ENCODE assay signal across 21 cellular contexts in genomic region chr6:42845327-42845694, GRCh38. TPM values are rescaled to one million over a fixed set of nuclear protein-coding genes. Genes with fewer than 3 reads are reported as not detected.
DNase-seq lines count a peak whose midpoint lies in the region; TF ChIP-seq lines count a peak whose summit lies in the region.
"Had no signal": no experiment of that assay in that cellular context is flagged by ENCODE, and none has a peak within 500 bp of the region (broad histone marks: within the 10 kb centered on the region; RNA-seq: fewer than 3 reads in every experiment).

No MANE protein-coding gene starts in this region.

- H3K4me3 ChIP-seq in liver (ENCODE audit: low read depth in 1 of 3, low read length in 3 of 3) = no peak overlapping the region
- H3K4me3 ChIP-seq: lower lobe of right lung, suprapubic skin had no signal

- no peaks in the 10 kb centered on the region for H3K27me3 Mint-ChIP-seq in activated T-cell treated with anti-CD3 and anti-CD28 coated beads, Interleukin-2, amount 50 U/mL, for 24 hours
- H3K27me3 Mint-ChIP-seq: activated naive CD4-positive, alpha-beta T cell treated with anti-CD3 and anti-CD28 coated beads, Interleukin-2, amount 10 ng/mL, durations not matched to agents 7 days and 5 days; CD4-positive, alpha-beta memory T cell; IgD-negative memory B cell had no signal

- no peak overlapping the region for H3K27ac Mint-ChIP-seq in activated T-cell treated with anti-CD3 and anti-CD28 coated beads, Interleukin-2, amount 50 U/mL, for 24 hours
- H3K27ac Mint-ChIP-seq: activated naive CD4-positive, alpha-beta T cell treated with anti-CD3 and anti-CD28 coated beads, Interleukin-2, amount 10 ng/mL, durations not matched to agents 7 days and 5 days had no signal

- H3K9ac ChIP-seq in liver (ENCODE audit: low read depth in 1 of 2, low read length in 2 of 2) = no peak overlapping the region

- H3K27me3 ChIP-seq in liver (ENCODE audit: control insufficient read depth in 4 of 4, insufficient read depth in 4 of 4, low read length in 3 of 4) = no peaks in the 10 kb centered on the region
- H3K27me3 ChIP-seq: suprapubic skin had no signal

- H3K4me1 Mint-ChIP-seq in activated T-cell treated with anti-CD3 and anti-CD28 coated beads, Interleukin-2, amount 50 U/mL, for 24 hours (ENCODE audit: low read depth) = peaks cover 20% of the 10 kb centered on the region
- H3K4me1 Mint-ChIP-seq: activated naive CD4-positive, alpha-beta T cell treated with anti-CD3 and anti-CD28 coated beads, Interleukin-2, amount 10 ng/mL, durations not matched to agents 7 days and 5 days; neural crest cell had no signal

- no peak for TF ChIP-seq CTCF in liver (IDR thresholded peaks at IDR 0.05; ENCODE audit: low read depth, low read length, missing input control)

- TF ChIP-seq RAD21 in liver (IDR thresholded peaks at IDR 0.05) = peak; percentile 31 to 61

- peaks cover 0 to 2% (median 0%) of the 10 kb centered on the region in 4 donors for H3K36me3 ChIP-seq in liver (ENCODE audit: control insufficient read depth in 4 of 4, insufficient read depth in 3 of 4, low read depth in 1 of 4, low read length in 3 of 4)

- H3K36me3 Mint-ChIP-seq in activated T-cell treated with anti-CD3 and anti-CD28 coated beads, Interleukin-2, amount 50 U/mL, for 24 hours (ENCODE audit: low read depth) = peaks cover 15% of the 10 kb centered on the region

- DNase-seq in NCI-H510A (lab: John Stamatoyannopoulos, UW) (peak; percentile 11), NCI-H510A treated with DMSO at 0.1 percent for 48 hours (lab: John Stamatoyannopoulos, UW) (no peak), NCI-H345 treated with DMSO at 0.1 percent for 48 hours (lab: John Stamatoyannopoulos, UW; ENCODE audit: unreplicated experiment) (peak; percentile 47), SKM-1 (lab: John Stamatoyannopoulos, UW; ENCODE audit: unreplicated experiment) (no peak), NCI-H524 treated with DMSO at 0.1 percent for 48 hours (lab: John Stamatoyannopoulos, UW) (no peak)
- no peak for DNase-seq in activated T-cell treated with anti-CD3 and anti-CD28 coated beads, Interleukin-2, amount 50 U/mL, for 24 hours
- DNase-seq in stimulated activated CD4-positive, alpha-beta T cell treated with anti-CD3 and anti-CD28 coated beads, Interleukin-4, amount 100 ng/mL, for 1 hour = no peak
- DNase-seq: activated CD4-positive, alpha-beta T cell treated with anti-CD3 and anti-CD28 coated beads, Interleukin-2, amount 50 U/mL, for 1 hour; activated naive CD4-positive, alpha-beta T cell treated with anti-CD3 and anti-CD28 coated beads, Interleukin-2, amount 10 ng/mL, durations not matched to agents 7 days and 5 days; AML-193; CD4-positive, alpha-beta memory T cell; GOT3; lower lobe of right lung; NCI-H2029; SHP77 treated with DMSO at 0.1 percent for 48 hours; stimulated activated naive CD4-positive, alpha-beta T cell; T1000 had no signal

- H3K27ac ChIP-seq in liver (ENCODE audit: low read depth in 1 of 2, low read length in 2 of 2) = peak overlapping the region; percentile 69 to 86
- H3K27ac ChIP-seq: lower lobe of right lung, suprapubic skin had no signal

- 39% methylated on average over 6 of the region's 6 CpGs for WGBS in liver

- H3K9me3 Mint-ChIP-seq in activated T-cell treated with anti-CD3 and anti-CD28 coated beads, Interleukin-2, amount 50 U/mL, for 24 hours = no peaks in the 10 kb centered on the region
- H3K9me3 Mint-ChIP-seq: activated naive CD4-positive, alpha-beta T cell treated with anti-CD3 and anti-CD28 coated beads, Interleukin-2, amount 10 ng/mL, durations not matched to agents 7 days and 5 days; IgD-negative memory B cell; neural crest cell had no signal

- H3K4me1 ChIP-seq in liver (ENCODE audit: control insufficient read depth in 4 of 4, insufficient read depth in 4 of 4, low read length in 3 of 4) = peaks cover 0 to 4% (median 0%) of the 10 kb centered on the region in 4 donors
- H3K4me1 ChIP-seq: lower lobe of right lung, suprapubic skin had no signal

- H3K4me3 Mint-ChIP-seq in activated T-cell treated with anti-CD3 and anti-CD28 coated beads, Interleukin-2, amount 50 U/mL, for 24 hours = no peak overlapping the region
- H3K4me3 Mint-ChIP-seq: activated naive CD4-positive, alpha-beta T cell treated with anti-CD3 and anti-CD28 coated beads, Interleukin-2, amount 10 ng/mL, durations not matched to agents 7 days and 5 days; CD4-positive, alpha-beta memory T cell; IgD-negative memory B cell; neural crest cell had no signal

- no peaks in the 10 kb centered on the region for H3K9me3 ChIP-seq in liver (ENCODE audit: control insufficient read depth in 4 of 4, low read length in 3 of 4)
- H3K9me3 ChIP-seq: lower lobe of right lung, suprapubic skin had no signal

TF ChIP-seq in liver, 16 proteins besides CTCF, POLR2A, EP300 and RAD21:
- TF ChIP-seq GABPA (IDR thresholded peaks at IDR 0.05 in 1 of 2, conservative IDR thresholded peaks at IDR 0.05 in 1 of 2) (peak in 1 of 2 donors; percentile 11), EGR1 (IDR thresholded peaks at IDR 0.05; ENCODE audit: low read depth in 2 of 2) (no peak), ZBTB33 (IDR thresholded peaks at IDR 0.05) (no peak), JUND (IDR thresholded peaks at IDR 0.05) (peak; percentile 60 to 66), TAF1 (conservative IDR thresholded peaks at IDR 0.05) (no peak), MAX (IDR thresholded peaks at IDR 0.05) (peak; percentile 50), HNF4A (conservative IDR thresholded peaks at IDR 0.05) (peak; percentile 93 to 94), YY1 (IDR thresholded peaks at IDR 0.05) (peak; percentile 63), HNF4G (IDR thresholded peaks at IDR 0.05) (peak; percentile 92), ATF3 (IDR thresholded peaks at IDR 0.05) (peak; percentile 83), SP1 (IDR thresholded peaks at IDR 0.05) (peak; percentile 96), FOXA1 (IDR thresholded peaks at IDR 0.05) (peak; percentile 99), RXRA (IDR thresholded peaks at IDR 0.05) (peak; percentile 51 to 58), REST (IDR thresholded peaks at IDR 0.05) (peak; percentile 59), NR2F2 (IDR thresholded peaks at IDR 0.05) (no peak), FOXA2 (IDR thresholded peaks at IDR 0.05) (peak; percentile 98)

RNA-seq across cellular contexts. Expression of gene RPL7L1, which starts 34.1 kb away (rescaled TPM):
- total RNA-seq in liver = 10 to 100 TPM; 51.9 to 63.8 TPM
- polyA plus RNA-seq in liver = 10 to 100 TPM; 39.6 to 43.8 TPM

Comparison
In these comparisons a context has a peak if more than half of its experiments do, and no peak if none do; other contexts are left out.
1. DNase-seq: peak in NCI-H510A (single experiment) and NCI-H345 treated with DMSO at 0.1 percent for 48 hours (single experiment); none in NCI-H510A treated with DMSO at 0.1 percent for 48 hours (single experiment), SKM-1 (single experiment), NCI-H524 treated with DMSO at 0.1 percent for 48 hours (single experiment), activated T-cell treated with anti-CD3 and anti-CD28 coated beads, Interleukin-2, amount 50 U/mL, for 24 hours (single experiment) and stimulated activated CD4-positive, alpha-beta T cell treated with anti-CD3 and anti-CD28 coated beads, Interleukin-4, amount 100 ng/mL, for 1 hour (single experiment).